In the genomic region with DNA sequence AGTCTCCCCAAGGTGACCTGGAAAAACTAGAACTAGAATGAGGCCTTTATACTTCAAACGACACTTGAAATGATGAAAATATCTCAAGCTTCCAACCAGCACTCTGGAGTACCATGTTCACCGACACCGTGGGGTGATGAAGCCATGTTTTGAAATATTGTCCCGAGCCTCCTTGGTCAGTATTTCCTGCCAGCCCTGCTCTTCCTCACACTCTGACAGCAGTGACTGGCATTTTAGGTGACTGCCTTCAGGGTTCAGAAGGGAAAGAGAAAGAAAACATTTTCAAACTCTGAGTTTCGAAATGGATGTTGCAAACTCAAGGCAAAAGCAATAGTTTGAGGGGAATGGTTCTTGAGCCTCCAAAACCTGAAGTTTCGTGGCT, we compare ENCODE assay signal across 28 cellular contexts. TPM values are rescaled to one million over a fixed set of nuclear protein-coding genes. Genes with fewer than 3 reads are reported as not detected.
"Had no signal": no experiment of that assay in that cellular context is flagged by ENCODE, and none has a peak within 500 bp of the region (broad histone marks: within the 10 kb centered on the region; RNA-seq: fewer than 3 reads in every experiment).

No MANE protein-coding gene starts in this region.

- H3K4me3 Mint-ChIP-seq: activated CD4-positive, alpha-beta memory T cell treated with anti-CD3 and anti-CD28 coated beads, Interleukin-2, amount 10 ng/mL, durations not matched to agents 7 days and 5 days; activated CD4-positive, alpha-beta T cell treated with anti-CD3 and anti-CD28 coated beads, Interleukin-2, amount 10 ng/mL, durations not matched to agents 7 days and 5 days; activated naive CD4-positive, alpha-beta T cell treated with anti-CD3 and anti-CD28 coated beads, Interleukin-2, amount 10 ng/mL, durations not matched to agents 7 days and 5 days; activated naive CD8-positive, alpha-beta T cell treated with anti-CD3 and anti-CD28 coated beads, Interleukin-2, amount 10 ng/mL, durations not matched to agents 7 days and 5 days; activated T-cell treated with anti-CD3 and anti-CD28 coated beads, Interleukin-2, amount 50 U/mL, for 24 hours; naive thymus-derived CD4-positive, alpha-beta T cell; WTC11 had no signal

- H3K79me2 ChIP-seq: hepatocyte had no signal

- H3K36me3 Mint-ChIP-seq: activated naive CD4-positive, alpha-beta T cell treated with anti-CD3 and anti-CD28 coated beads, Interleukin-2, amount 10 ng/mL, durations not matched to agents 7 days and 5 days; activated naive CD8-positive, alpha-beta T cell treated with anti-CD3 and anti-CD28 coated beads, Interleukin-2, amount 10 ng/mL, durations not matched to agents 7 days and 5 days; brain; naive thymus-derived CD4-positive, alpha-beta T cell had no signal

- H3K4me1 Mint-ChIP-seq: activated CD4-positive, alpha-beta memory T cell treated with anti-CD3 and anti-CD28 coated beads, Interleukin-2, amount 10 ng/mL, durations not matched to agents 7 days and 5 days; activated CD4-positive, alpha-beta T cell treated with anti-CD3 and anti-CD28 coated beads, Interleukin-2, amount 10 ng/mL, durations not matched to agents 7 days and 5 days; activated naive CD4-positive, alpha-beta T cell treated with anti-CD3 and anti-CD28 coated beads, Interleukin-2, amount 10 ng/mL, durations not matched to agents 7 days and 5 days; activated naive CD8-positive, alpha-beta T cell treated with anti-CD3 and anti-CD28 coated beads, Interleukin-2, amount 10 ng/mL, durations not matched to agents 7 days and 5 days; naive thymus-derived CD4-positive, alpha-beta T cell had no signal

- H3K27me3 Mint-ChIP-seq: activated CD4-positive, alpha-beta memory T cell treated with anti-CD3 and anti-CD28 coated beads, Interleukin-2, amount 10 ng/mL, durations not matched to agents 7 days and 5 days; activated CD4-positive, alpha-beta T cell treated with anti-CD3 and anti-CD28 coated beads, Interleukin-2, amount 10 ng/mL, durations not matched to agents 7 days and 5 days; activated naive CD4-positive, alpha-beta T cell treated with anti-CD3 and anti-CD28 coated beads, Interleukin-2, amount 10 ng/mL, durations not matched to agents 7 days and 5 days; activated naive CD8-positive, alpha-beta T cell treated with anti-CD3 and anti-CD28 coated beads, Interleukin-2, amount 10 ng/mL, durations not matched to agents 7 days and 5 days had no signal

- H3K9me3 Mint-ChIP-seq: activated naive CD4-positive, alpha-beta T cell treated with anti-CD3 and anti-CD28 coated beads, Interleukin-2, amount 10 ng/mL, durations not matched to agents 7 days and 5 days had no signal

- H3K4me3 ChIP-seq: ascending aorta, gastroesophageal sphincter, hepatocyte, right lobe of liver, tibial nerve had no signal

- H3K27ac Mint-ChIP-seq: activated CD4-positive, alpha-beta memory T cell treated with anti-CD3 and anti-CD28 coated beads, Interleukin-2, amount 10 ng/mL, durations not matched to agents 7 days and 5 days; activated CD4-positive, alpha-beta T cell treated with anti-CD3 and anti-CD28 coated beads, Interleukin-2, amount 10 ng/mL, durations not matched to agents 7 days and 5 days; activated naive CD4-positive, alpha-beta T cell treated with anti-CD3 and anti-CD28 coated beads, Interleukin-2, amount 10 ng/mL, durations not matched to agents 7 days and 5 days; activated naive CD8-positive, alpha-beta T cell treated with anti-CD3 and anti-CD28 coated beads, Interleukin-2, amount 10 ng/mL, durations not matched to agents 7 days and 5 days; activated T-cell treated with anti-CD3 and anti-CD28 coated beads, Interleukin-2, amount 50 U/mL, for 24 hours; naive thymus-derived CD4-positive, alpha-beta T cell; WTC11 had no signal

- H2AFZ ChIP-seq: hepatocyte had no signal

- H3K4me1 ChIP-seq: ascending aorta, gastroesophageal sphincter had no signal

- H3K36me3 ChIP-seq: ascending aorta, gastroesophageal sphincter, right lobe of liver, tibial nerve had no signal

- H3K27me3 ChIP-seq: ascending aorta, hepatocyte, right lobe of liver, tibial nerve had no signal

- DNase-seq: activated CD4-positive, alpha-beta memory T cell treated with anti-CD3 and anti-CD28 coated beads, Interleukin-2, amount 10 ng/mL, durations not matched to agents 7 days and 5 days; activated CD4-positive, alpha-beta T cell treated with anti-CD3 and anti-CD28 coated beads for 1 hour; activated CD4-positive, alpha-beta T cell treated with anti-CD3 and anti-CD28 coated beads, Interleukin-2, amount 10 ng/mL, durations not matched to agents 7 days and 5 days; activated CD8-positive, alpha-beta memory T cell treated with anti-CD3 and anti-CD28 coated beads, Interleukin-2, amount 50 U/mL, for 48 hours; activated gamma-delta T cell; activated naive CD4-positive, alpha-beta T cell treated with anti-CD3 and anti-CD28 coated beads, Interleukin-2, amount 10 ng/mL, durations not matched to agents 7 days and 5 days; activated naive CD8-positive, alpha-beta T cell treated with anti-CD3 and anti-CD28 coated beads, Interleukin-2, amount 10 ng/mL, durations not matched to agents 7 days and 5 days; activated T-cell treated with anti-CD3 and anti-CD28 coated beads, Interleukin-2, amount 50 U/mL, for 24 hours; cortex of kidney; left cardiac atrium; midbrain; naive thymus-derived CD4-positive, alpha-beta T cell; right lobe of liver; stimulated activated CD4-positive, alpha-beta T cell treated with anti-CD3 and anti-CD28 coated beads, Interleukin-2, amount 100 ng/mL, for 48 hours; stimulated activated naive CD4-positive, alpha-beta T cell treated with Interleukin-2 at 50 U/mL for 16 hours had no signal

- ATAC-seq: gastroesophageal sphincter; left cardiac atrium; naive thymus-derived CD4-positive, alpha-beta T cell; WTC11 had no signal

- H3K27ac ChIP-seq: ascending aorta, gastroesophageal sphincter, hepatocyte, right lobe of liver, tibial nerve had no signal

RNA-seq across cellular contexts. Expression of gene IRX6, which starts 39.3 kb away (rescaled TPM):
- total RNA-seq: activated CD4-positive, alpha-beta memory T cell treated with anti-CD3 and anti-CD28 coated beads, Interleukin-2, amount 10 ng/mL, durations not matched to agents 7 days and 5 days; activated CD4-positive, alpha-beta T cell treated with anti-CD3 and anti-CD28 coated beads, Interleukin-2, amount 10 ng/mL, durations not matched to agents 7 days and 5 days; activated naive CD8-positive, alpha-beta T cell treated with anti-CD3 and anti-CD28 coated beads, Interleukin-2, amount 10 ng/mL, durations not matched to agents 7 days and 5 days; endothelial cell of umbilical vein; fibroblast of lung; fibroblast of villous mesenchyme; liver; naive thymus-derived CD4-positive, alpha-beta T cell; right lobe of liver; skeletal muscle tissue; temporal lobe; urinary bladder had no signal
